ENCODE assay signal across 8 cellular contexts in the genomic region with DNA sequence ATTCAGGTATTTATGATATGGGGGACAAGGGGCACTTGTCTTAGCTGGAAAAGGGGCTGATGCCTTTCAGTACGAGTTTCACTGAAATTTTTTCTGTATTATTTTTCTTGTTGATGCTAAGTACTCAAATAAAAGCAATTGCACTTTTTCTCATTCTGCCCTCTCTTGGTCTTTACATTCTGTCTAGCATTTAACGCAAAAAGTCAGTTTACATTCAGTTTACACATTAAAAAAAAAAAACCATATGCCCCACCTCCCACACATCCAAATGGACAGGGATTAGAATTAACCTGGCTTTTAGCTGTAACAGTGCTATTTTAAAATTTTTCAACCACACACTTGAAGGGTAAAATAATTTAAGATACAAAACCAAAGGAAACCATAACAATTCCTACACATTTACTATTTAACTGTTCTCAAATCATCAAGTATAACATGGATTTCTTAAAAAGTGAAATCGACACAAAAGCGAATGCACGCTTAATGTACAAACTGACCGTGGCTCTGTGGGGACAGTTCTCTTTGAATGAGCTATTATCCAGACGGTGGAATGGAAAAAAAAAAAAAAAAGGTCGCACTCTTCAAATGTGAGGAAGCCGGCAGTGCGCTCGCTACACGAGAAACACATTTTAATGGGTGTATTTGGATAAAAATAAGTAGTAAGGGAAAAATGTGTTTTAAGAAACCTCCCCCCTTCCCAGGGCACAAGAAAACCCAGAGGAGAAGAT. TPM values are rescaled to one million over a fixed set of nuclear protein-coding genes. Genes with fewer than 3 reads are reported as not detected.
A peak's percentile ranks its signal among the peaks of the same experiment; 100 is the strongest.
DNase-seq lines count a peak whose midpoint lies in the region; ATAC-seq and TF ChIP-seq lines count a peak whose summit lies in the region.

No MANE protein-coding gene starts in this region.

- no peaks in the 10 kb centered on the region for H3K9me3 ChIP-seq in PC-3 (ENCODE audit: low read length)
- H3K9me3 ChIP-seq in endocrine pancreas (ENCODE audit: control insufficient read depth, low read length): no peaks in the 10 kb centered on the region
- no peaks in the 10 kb centered on the region for H3K9me3 ChIP-seq in neuron (ENCODE audit: low read length)

- H3K9me2 ChIP-seq in PC-3 (replicated peaks; ENCODE audit: low read length): no peaks in the 10 kb centered on the region

- H3K9ac ChIP-seq in PC-3 (ENCODE audit: low read length): peak overlapping the region; percentile 92
- H3K9ac ChIP-seq in endocrine pancreas (ENCODE audit: control insufficient read depth, insufficient read depth, low read length): peak overlapping the region; percentile 76

- H3K36me3 ChIP-seq in PC-3 (ENCODE audit: low read depth, low read length) (no peaks in the 10 kb centered on the region), endocrine pancreas (ENCODE audit: control insufficient read depth, insufficient read depth, low read length) (no peaks in the 10 kb centered on the region), neuron (ENCODE audit: insufficient read depth, low read length) (no peaks in the 10 kb centered on the region)

- POLR2A ChIA-PET in PC-3 (lab: Charles Lee; ENCODE audit: unreplicated experiment): interaction anchor here (0.6 kb wide), 2 partner anchors 19 to 136 kb away, joined by 6 to 8 read pairs; no protein-coding TSS in a partner anchor

- 0 out of 2 replicates have a peak overlapping the region, but pooled peaks have one; percentile 83 for H2AFZ ChIP-seq in PC-3 (ENCODE audit: low read length)
- H2AFZ ChIP-seq in neuron (ENCODE audit: low read depth, low read length): peak overlapping the region; percentile 39

- no peak overlapping the region for H3K27ac ChIP-seq in PC-3 (ENCODE audit: low read length)

- ATAC-seq in PC-3: no peak
- ATAC-seq in HG03025 (IDR thresholded peaks at IDR 0.05; ENCODE audit: low FRiP score, unreplicated experiment): no peak

- H3K4me1 ChIP-seq in PC-3 (ENCODE audit: insufficient read depth, low read length) (peaks cover 18% of the 10 kb centered on the region), endocrine pancreas (ENCODE audit: control insufficient read depth, insufficient read depth, low read length) (peaks cover 9% of the 10 kb centered on the region), neuron (ENCODE audit: insufficient read depth, low read length) (peaks cover 3% of the 10 kb centered on the region)

- peaks cover 25% of the 10 kb centered on the region for H4K20me1 ChIP-seq in PC-3 (ENCODE audit: low read length)

- BruUV-seq in PC-3 (replicated peaks; lab: Mats Ljungman, UMichigan): no TSS peak

- CTCF ChIA-PET in PC-3 (lab: Charles Lee): interaction anchor here (0.7 kb wide), 1 partner anchor 26 kb away, joined by 9 read pairs; no protein-coding TSS in a partner anchor

- H3K79me2 ChIP-seq in PC-3 (ENCODE audit: low read length): peaks cover 64% of the 10 kb centered on the region

- H3K4me2 ChIP-seq in PC-3 (ENCODE audit: low read length): peak overlapping the region; percentile 84

- no peak for TF ChIP-seq CTCF in PC-3 (conservative IDR thresholded peaks at IDR 0.05; ENCODE audit: low read depth, low read length)

- no peaks in the 10 kb centered on the region for H3K27me3 ChIP-seq in PC-3 (ENCODE audit: low read length)
- no peaks in the 10 kb centered on the region for H3K27me3 ChIP-seq in endocrine pancreas (ENCODE audit: control insufficient read depth, insufficient read depth, low read length)
- no peaks in the 10 kb centered on the region for H3K27me3 ChIP-seq in neuron (ENCODE audit: insufficient read depth, low read length)

- H3K4me3 ChIP-seq in PC-3 (ENCODE audit: low read length) (peak overlapping the region; percentile 77), endocrine pancreas (ENCODE audit: control insufficient read depth, insufficient read depth, low read length) (peak overlapping the region; percentile 80), neuron (ENCODE audit: low read length) (peak overlapping the region; percentile 87)

- DNase-seq in DMS 273 (lab: John Stamatoyannopoulos, UW; ENCODE audit: unreplicated experiment) (peak; percentile 48), DMS 273 treated with DMSO at 0.1 percent for 48 hours (lab: John Stamatoyannopoulos, UW) (no peak), PC-3 (no peak), NK-92 (lab: John Stamatoyannopoulos, UW; ENCODE audit: unreplicated experiment) (no peak), SIG-M5 (lab: John Stamatoyannopoulos, UW) (no peak)

- intact Hi-C loops in PC-3 (cut with micrococcal nuclease): loop anchor here (2.0 to 5.0 kb wide), 3 partner anchors 34 to 104 kb away; no protein-coding TSS in a partner anchor

- no peaks in the 10 kb centered on the region for H3F3A ChIP-seq in PC-3 (ENCODE audit: low read length, unreplicated experiment)

RNA-seq across cellular contexts. Expression of gene AMMECR1, which starts 1.4 kb away (rescaled TPM):
- total RNA-seq in PC-3 (2014; rRNA removed): 12.7 and 14.2 TPM in 2 replicates

RNA-seq across cellular contexts. Expression of gene RTL9, which starts 42.1 kb away (rescaled TPM):
- total RNA-seq in PC-3 (2014; rRNA removed): 0.23 and 0.29 TPM in 2 replicates
